36 cellular contexts compared by ENCODE assay signal in the genomic region with DNA sequence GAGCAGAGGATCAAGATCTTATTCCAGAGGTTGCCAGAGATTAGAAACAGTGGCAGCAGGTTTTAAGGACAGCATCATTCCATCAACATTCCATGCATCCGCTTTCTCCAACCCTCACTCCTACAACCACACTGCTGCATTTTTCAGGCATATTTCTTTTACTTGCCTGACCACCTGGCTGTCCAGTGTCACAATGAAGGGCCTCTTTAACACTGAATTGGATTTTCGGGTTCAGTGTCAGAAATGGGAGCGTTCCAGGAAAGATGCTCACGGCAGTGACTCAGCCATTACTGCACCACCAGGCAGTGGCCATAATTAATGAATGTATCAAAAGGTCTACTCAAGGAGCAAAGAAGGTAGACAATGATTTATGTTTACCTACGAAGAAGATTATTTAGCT.
"Had no signal": no experiment of that assay in that cellular context is flagged by ENCODE, and none has a peak within 500 bp of the region (broad histone marks: within the 10 kb centered on the region; RNA-seq: fewer than 3 reads in every experiment).

No MANE protein-coding gene starts in this region.

- DNase-seq: activated CD4-positive, alpha-beta memory T cell treated with anti-CD3 and anti-CD28 coated beads, Interleukin-2, amount 10 ng/mL, durations not matched to agents 7 days and 5 days; activated CD4-positive, alpha-beta T cell treated with anti-CD3 and anti-CD28 coated beads for 1 hour; activated CD4-positive, alpha-beta T cell treated with anti-CD3 and anti-CD28 coated beads for 48 hours; activated CD4-positive, CD25-positive, alpha-beta regulatory T cell; activated CD8-positive, alpha-beta memory T cell treated with anti-CD3 and anti-CD28 coated beads for 24 hours; activated CD8-positive, alpha-beta memory T cell treated with anti-CD3 and anti-CD28 coated beads, Interleukin-2, amount 10 ng/mL, durations not matched to agents 7 days and 5 days; activated CD8-positive, alpha-beta memory T cell treated with anti-CD3 and anti-CD28 coated beads, Interleukin-2, amount 50 U/mL, for 48 hours; activated effector memory CD4-positive, alpha-beta T cell treated with Interleukin-2 at 50 U/mL for 16 hours; activated naive CD4-positive, alpha-beta T cell treated with anti-CD3 and anti-CD28 coated beads, Interleukin-2, amount 50 U/mL, for 16 hours; activated naive CD8-positive, alpha-beta T cell treated with anti-CD3 and anti-CD28 coated beads for 36 hours; activated T-cell treated with anti-CD3 and anti-CD28 coated beads, Interleukin-2, amount 50 U/mL, for 48 hours; amniotic stem cell; body of pancreas; Karpas-422; MG63; NCI-H1048; NCI-H1105 treated with DMSO at 0.1 percent for 48 hours; NCI-H1436; NCI-H1694 treated with DMSO at 0.1 percent for 48 hours; NCI-H2029; NCI-H2107; NCI-H2171; NCI-H510A; NCI-H526; NCI-H748 treated with DMSO at 0.1 percent for 48 hours; Peyer's patch; RPMI8226; SHP77 treated with DMSO at 0.1 percent for 48 hours; SK-N-SH; T-cell; T-helper 2 cell; T-helper 9 cell; WERI-Rb-1 had no signal

- H3K9me2 ChIP-seq: SK-N-SH had no signal

- H3K27me3 Mint-ChIP-seq: activated CD4-positive, alpha-beta memory T cell treated with anti-CD3 and anti-CD28 coated beads, Interleukin-2, amount 10 ng/mL, durations not matched to agents 7 days and 5 days; activated CD8-positive, alpha-beta memory T cell treated with anti-CD3 and anti-CD28 coated beads, Interleukin-2, amount 10 ng/mL, durations not matched to agents 7 days and 5 days; activated naive CD8-positive, alpha-beta T cell treated with anti-CD3 and anti-CD28 coated beads for 36 hours; T-cell had no signal

- H3K4me2 ChIP-seq: SK-N-SH had no signal

- H3K27ac ChIP-seq: ascending aorta, body of pancreas, breast epithelium, Peyer's patch, SJSA1, WERI-Rb-1 had no signal

- ATAC-seq: activated CD8-positive, alpha-beta memory T cell treated with anti-CD3 and anti-CD28 coated beads, Interleukin-2, amount 10 ng/mL, durations not matched to agents 7 days and 5 days; body of pancreas; T-cell had no signal

- H3K9me3 ChIP-seq: ascending aorta, body of pancreas, breast epithelium, MG63, Peyer's patch, SJSA1, SK-N-SH had no signal

- H3K4me3 ChIP-seq: ascending aorta, body of pancreas, breast epithelium, MG63, Peyer's patch, SJSA1 had no signal

- H3K36me3 ChIP-seq: ascending aorta, breast epithelium, MG63, Peyer's patch, SJSA1, WERI-Rb-1 had no signal

- H3K4me1 ChIP-seq: ascending aorta, body of pancreas, breast epithelium, SJSA1 had no signal

- H3K9ac ChIP-seq: SK-N-SH had no signal

- H3K36me3 Mint-ChIP-seq: activated CD8-positive, alpha-beta memory T cell treated with anti-CD3 and anti-CD28 coated beads, Interleukin-2, amount 10 ng/mL, durations not matched to agents 7 days and 5 days; activated naive CD8-positive, alpha-beta T cell treated with anti-CD3 and anti-CD28 coated beads for 36 hours; T-cell had no signal

- H3K4me3 Mint-ChIP-seq: activated CD4-positive, alpha-beta memory T cell treated with anti-CD3 and anti-CD28 coated beads, Interleukin-2, amount 10 ng/mL, durations not matched to agents 7 days and 5 days; activated CD8-positive, alpha-beta memory T cell treated with anti-CD3 and anti-CD28 coated beads, Interleukin-2, amount 10 ng/mL, durations not matched to agents 7 days and 5 days; activated naive CD8-positive, alpha-beta T cell treated with anti-CD3 and anti-CD28 coated beads for 36 hours; T-cell had no signal

- H3K9me3 Mint-ChIP-seq: activated naive CD8-positive, alpha-beta T cell treated with anti-CD3 and anti-CD28 coated beads for 36 hours had no signal

- H3K27ac Mint-ChIP-seq: activated CD4-positive, alpha-beta memory T cell treated with anti-CD3 and anti-CD28 coated beads, Interleukin-2, amount 10 ng/mL, durations not matched to agents 7 days and 5 days; activated CD8-positive, alpha-beta memory T cell treated with anti-CD3 and anti-CD28 coated beads, Interleukin-2, amount 10 ng/mL, durations not matched to agents 7 days and 5 days; activated naive CD8-positive, alpha-beta T cell treated with anti-CD3 and anti-CD28 coated beads for 36 hours; T-cell had no signal

- H3K4me1 Mint-ChIP-seq: activated CD4-positive, alpha-beta memory T cell treated with anti-CD3 and anti-CD28 coated beads, Interleukin-2, amount 10 ng/mL, durations not matched to agents 7 days and 5 days; activated CD8-positive, alpha-beta memory T cell treated with anti-CD3 and anti-CD28 coated beads, Interleukin-2, amount 10 ng/mL, durations not matched to agents 7 days and 5 days; activated naive CD8-positive, alpha-beta T cell treated with anti-CD3 and anti-CD28 coated beads for 36 hours; T-cell had no signal

- H3K27me3 ChIP-seq: ascending aorta, body of pancreas, breast epithelium, MG63, Peyer's patch, SJSA1 had no signal
